ENCODE assay signal across 11 cellular contexts in the genomic region with DNA sequence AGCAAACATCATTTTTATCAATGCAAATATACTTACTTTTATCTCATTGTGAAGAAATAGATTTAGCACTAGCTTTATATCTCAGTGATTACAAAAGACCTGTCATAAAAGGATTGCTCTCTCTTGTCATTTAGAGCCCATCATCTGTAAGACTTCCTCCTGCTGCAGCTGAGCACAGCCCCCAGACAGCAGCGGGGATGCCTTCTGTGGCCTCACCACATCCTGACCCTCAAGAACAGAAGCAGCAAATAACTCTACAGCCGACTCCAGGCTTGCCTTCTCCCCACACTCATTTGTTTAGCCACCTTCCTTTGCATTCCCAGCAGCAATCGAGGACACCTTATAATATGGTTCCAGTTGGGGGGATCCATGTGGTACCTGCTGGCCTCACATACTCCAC.
DNase-seq lines count a peak whose midpoint lies in the region; ATAC-seq and TF ChIP-seq lines count a peak whose summit lies in the region.
"Had no signal": no experiment of that assay in that cellular context is flagged by ENCODE, and none has a peak within 500 bp of the region (broad histone marks: within the 10 kb centered on the region; RNA-seq: fewer than 3 reads in every experiment).

No MANE protein-coding gene starts in this region.

- peaks cover 48% of the 10 kb centered on the region for H3K36me3 Mint-ChIP-seq in activated T-helper 2 cell treated with anti-CD3 and anti-CD28 coated beads, Interferon-gamma antibody, Interleukin-2, Interleukin-4, amounts not matched to agents 10 μg/mL and 5 μg/mL and 100 μg/mL, durations not matched to agents 14 hours and 24 hours and 36 hours (ENCODE audit: low read depth)
- peaks cover 33% of the 10 kb centered on the region for H3K36me3 Mint-ChIP-seq in WTC11

- peak; percentile 15 for DNase-seq in stimulated activated CD4-positive, alpha-beta T cell treated with anti-CD3 and anti-CD28 coated beads, Interleukin-1b, Interleukin-23, amount 100 ng/mL, for 48 hours
- DNase-seq in stimulated activated CD4-positive, alpha-beta T cell treated with anti-CD3 and anti-CD28 coated beads, Interleukin-2, amount 100 ng/mL, for 48 hours: no peak
- DNase-seq in activated T-helper 2 cell treated with anti-CD3 and anti-CD28 coated beads, Interferon-gamma antibody, Interleukin-2, Interleukin-4, amounts not matched to agents 10 μg/mL and 5 μg/mL and 100 μg/mL, durations not matched to agents 14 hours and 24 hours and 36 hours (ENCODE audit: low spot score): peak; percentile 51
- peak; percentile 14 to 56 for DNase-seq in stimulated activated naive CD8-positive, alpha-beta T cell treated with anti-CD3 and anti-CD28 coated beads, Interleukin-15, amount 100 ng/mL, for 72 hours
- DNase-seq in WTC11 (ENCODE audit: low spot score) (no peak), heart right ventricle (no peak), head of caudate nucleus (no peak)
- DNase-seq: C1 segment of cervical spinal cord, kidney, right cardiac atrium had no signal

- H3K27ac Mint-ChIP-seq in activated T-helper 2 cell treated with anti-CD3 and anti-CD28 coated beads, Interferon-gamma antibody, Interleukin-2, Interleukin-4, amounts not matched to agents 10 μg/mL and 5 μg/mL and 100 μg/mL, durations not matched to agents 14 hours and 24 hours and 36 hours: peak overlapping the region; percentile 29
- peak overlapping the region; percentile 14 to 63 for H3K27ac Mint-ChIP-seq in stimulated activated naive CD8-positive, alpha-beta T cell treated with anti-CD3 and anti-CD28 coated beads, Interleukin-15, amount 100 ng/mL, for 72 hours
- no peak overlapping the region for H3K27ac Mint-ChIP-seq in WTC11

- H3K4me1 ChIP-seq in heart right ventricle: peaks cover 0 to 8% (median 0%) of the 10 kb centered on the region in 9 donors

- no peaks in the 10 kb centered on the region for H3K27me3 Mint-ChIP-seq in activated T-helper 2 cell treated with anti-CD3 and anti-CD28 coated beads, Interferon-gamma antibody, Interleukin-2, Interleukin-4, amounts not matched to agents 10 μg/mL and 5 μg/mL and 100 μg/mL, durations not matched to agents 14 hours and 24 hours and 36 hours (ENCODE audit: low read depth)
- no peaks in the 10 kb centered on the region for H3K27me3 Mint-ChIP-seq in stimulated activated naive CD8-positive, alpha-beta T cell treated with anti-CD3 and anti-CD28 coated beads, Interleukin-15, amount 100 ng/mL, for 72 hours
- H3K27me3 Mint-ChIP-seq in WTC11 (ENCODE audit: low read depth): no peaks in the 10 kb centered on the region

- intact Hi-C loops in activated T-helper 2 cell treated with anti-CD3 and anti-CD28 coated beads, Interferon-gamma antibody, Interleukin-2, Interleukin-4, amounts not matched to agents 10 μg/mL and 5 μg/mL and 100 μg/mL, durations not matched to agents 14 hours and 24 hours and 36 hours (cut with micrococcal nuclease): no loop called here
- intact Hi-C loops in heart right ventricle (cut with DNase I): no loop called here
- intact Hi-C loops in head of caudate nucleus (cut with DNase I): no loop called here

- no peak overlapping the region for H3K4me3 Mint-ChIP-seq in activated T-helper 2 cell treated with anti-CD3 and anti-CD28 coated beads, Interferon-gamma antibody, Interleukin-2, Interleukin-4, amounts not matched to agents 10 μg/mL and 5 μg/mL and 100 μg/mL, durations not matched to agents 14 hours and 24 hours and 36 hours (ENCODE audit: low read depth)
- H3K4me3 Mint-ChIP-seq in stimulated activated naive CD8-positive, alpha-beta T cell treated with anti-CD3 and anti-CD28 coated beads, Interleukin-15, amount 100 ng/mL, for 72 hours: no peak overlapping the region
- H3K4me3 Mint-ChIP-seq in WTC11: no peak overlapping the region

- TF ChIP-seq CTCF in WTC11 (IDR thresholded peaks at IDR 0.05): no peak
- TF ChIP-seq CTCF in heart right ventricle (IDR thresholded peaks at IDR 0.05): no peak

- no peak overlapping the region for H3K27ac ChIP-seq in heart right ventricle

- H3K4me3 ChIP-seq in heart right ventricle: no peak overlapping the region

- no peaks in the 10 kb centered on the region for H3K9me3 ChIP-seq in heart right ventricle

- 83 to 84% methylated on average over 3 of the region's 3 CpGs for WGBS in heart right ventricle, 2 donors

- no peaks in the 10 kb centered on the region for H3K27me3 ChIP-seq in heart right ventricle

- peaks cover 0 to 47% (median 14%) of the 10 kb centered on the region in 9 donors for H3K36me3 ChIP-seq in heart right ventricle

- CTCF ChIA-PET in WTC11 (lab: Charles Lee): no interaction called here

- H3K4me1 Mint-ChIP-seq in activated T-helper 2 cell treated with anti-CD3 and anti-CD28 coated beads, Interferon-gamma antibody, Interleukin-2, Interleukin-4, amounts not matched to agents 10 μg/mL and 5 μg/mL and 100 μg/mL, durations not matched to agents 14 hours and 24 hours and 36 hours (ENCODE audit: low read depth): peaks cover 32% of the 10 kb centered on the region
- peaks cover 35% of the 10 kb centered on the region for H3K4me1 Mint-ChIP-seq in stimulated activated naive CD8-positive, alpha-beta T cell treated with anti-CD3 and anti-CD28 coated beads, Interleukin-15, amount 100 ng/mL, for 72 hours
- H3K4me1 Mint-ChIP-seq in WTC11: no peaks in the 10 kb centered on the region

- ATAC-seq in HG03571 (IDR thresholded peaks at IDR 0.05; ENCODE audit: unreplicated experiment): peak; percentile 82
- peak; percentile 98 for ATAC-seq in stimulated activated naive CD8-positive, alpha-beta T cell treated with anti-CD3 and anti-CD28 coated beads, Interleukin-15, amount 100 ng/mL, for 72 hours
- no peak for ATAC-seq in WTC11
- ATAC-seq in heart right ventricle: no peak
- ATAC-seq: right cardiac atrium had no signal

- POLR2A ChIA-PET in WTC11 (lab: Charles Lee): no interaction called here

- H3K9me3 Mint-ChIP-seq in activated T-helper 2 cell treated with anti-CD3 and anti-CD28 coated beads, Interferon-gamma antibody, Interleukin-2, Interleukin-4, amounts not matched to agents 10 μg/mL and 5 μg/mL and 100 μg/mL, durations not matched to agents 14 hours and 24 hours and 36 hours: no peaks in the 10 kb centered on the region
- no peaks in the 10 kb centered on the region for H3K9me3 Mint-ChIP-seq in stimulated activated naive CD8-positive, alpha-beta T cell treated with anti-CD3 and anti-CD28 coated beads, Interleukin-15, amount 100 ng/mL, for 72 hours
- H3K9me3 Mint-ChIP-seq in WTC11: no peaks in the 10 kb centered on the region

TF ChIP-seq in WTC11, 78 proteins besides CTCF, POLR2A, EP300 and RAD21:
- TF ChIP-seq CREB1 (CRISPR knock-in tag; IDR thresholded peaks at IDR 0.05) (no peak), JUN (CRISPR knock-in tag; IDR thresholded peaks at IDR 0.05) (no peak), FOXJ3 (CRISPR knock-in tag; IDR thresholded peaks at IDR 0.05; ENCODE audit: borderline replicate concordance) (no peak), ZNF317 (CRISPR knock-in tag; IDR thresholded peaks at IDR 0.05; ENCODE audit: borderline replicate concordance, low read depth) (no peak), ATF1 (CRISPR knock-in tag; IDR thresholded peaks at IDR 0.05) (no peak), CBFB (CRISPR knock-in tag; IDR thresholded peaks at IDR 0.05; ENCODE audit: low read depth) (no peak), TEAD1 (CRISPR knock-in tag; IDR thresholded peaks at IDR 0.05) (no peak), ZNF396 (CRISPR knock-in tag; IDR thresholded peaks at IDR 0.05; ENCODE audit: borderline replicate concordance) (no peak), MXD4 (CRISPR knock-in tag; IDR thresholded peaks at IDR 0.05; ENCODE audit: borderline replicate concordance) (no peak)
- TF ChIP-seq, protein P1, sequence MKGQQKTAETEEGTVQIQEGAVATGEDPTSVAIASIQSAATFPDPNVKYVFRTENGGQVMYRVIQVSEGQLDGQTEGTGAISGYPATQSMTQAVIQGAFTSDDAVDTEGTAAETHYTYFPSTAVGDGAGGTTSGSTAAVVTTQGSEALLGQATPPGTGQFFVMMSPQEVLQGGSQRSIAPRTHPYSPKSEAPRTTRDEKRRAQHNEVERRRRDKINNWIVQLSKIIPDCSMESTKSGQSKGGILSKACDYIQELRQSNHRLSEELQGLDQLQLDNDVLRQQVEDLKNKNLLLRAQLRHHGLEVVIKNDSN (CRISPR knock-in tag; IDR thresholded peaks at IDR 0.05): no peak
- TF ChIP-seq, protein P2, sequence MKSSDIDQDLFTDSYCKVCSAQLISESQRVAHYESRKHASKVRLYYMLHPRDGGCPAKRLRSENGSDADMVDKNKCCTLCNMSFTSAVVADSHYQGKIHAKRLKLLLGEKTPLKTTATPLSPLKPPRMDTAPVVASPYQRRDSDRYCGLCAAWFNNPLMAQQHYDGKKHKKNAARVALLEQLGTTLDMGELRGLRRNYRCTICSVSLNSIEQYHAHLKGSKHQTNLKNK (CRISPR knock-in tag; IDR thresholded peaks at IDR 0.05): no peak
- TF ChIP-seq, protein P3, sequence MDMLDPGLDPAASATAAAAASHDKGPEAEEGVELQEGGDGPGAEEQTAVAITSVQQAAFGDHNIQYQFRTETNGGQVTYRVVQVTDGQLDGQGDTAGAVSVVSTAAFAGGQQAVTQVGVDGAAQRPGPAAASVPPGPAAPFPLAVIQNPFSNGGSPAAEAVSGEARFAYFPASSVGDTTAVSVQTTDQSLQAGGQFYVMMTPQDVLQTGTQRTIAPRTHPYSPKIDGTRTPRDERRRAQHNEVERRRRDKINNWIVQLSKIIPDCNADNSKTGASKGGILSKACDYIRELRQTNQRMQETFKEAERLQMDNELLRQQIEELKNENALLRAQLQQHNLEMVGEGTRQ (CRISPR knock-in tag; IDR thresholded peaks at IDR 0.05): no peak
- TF ChIP-seq, protein P4, sequence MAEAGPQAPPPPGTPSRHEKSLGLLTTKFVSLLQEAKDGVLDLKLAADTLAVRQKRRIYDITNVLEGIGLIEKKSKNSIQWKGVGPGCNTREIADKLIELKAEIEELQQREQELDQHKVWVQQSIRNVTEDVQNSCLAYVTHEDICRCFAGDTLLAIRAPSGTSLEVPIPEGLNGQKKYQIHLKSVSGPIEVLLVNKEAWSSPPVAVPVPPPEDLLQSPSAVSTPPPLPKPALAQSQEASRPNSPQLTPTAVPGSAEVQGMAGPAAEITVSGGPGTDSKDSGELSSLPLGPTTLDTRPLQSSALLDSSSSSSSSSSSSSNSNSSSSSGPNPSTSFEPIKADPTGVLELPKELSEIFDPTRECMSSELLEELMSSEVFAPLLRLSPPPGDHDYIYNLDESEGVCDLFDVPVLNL (CRISPR knock-in tag; IDR thresholded peaks at IDR 0.05; ENCODE audit: borderline replicate concordance, low read depth): no peak
- TF ChIP-seq, protein P5, sequence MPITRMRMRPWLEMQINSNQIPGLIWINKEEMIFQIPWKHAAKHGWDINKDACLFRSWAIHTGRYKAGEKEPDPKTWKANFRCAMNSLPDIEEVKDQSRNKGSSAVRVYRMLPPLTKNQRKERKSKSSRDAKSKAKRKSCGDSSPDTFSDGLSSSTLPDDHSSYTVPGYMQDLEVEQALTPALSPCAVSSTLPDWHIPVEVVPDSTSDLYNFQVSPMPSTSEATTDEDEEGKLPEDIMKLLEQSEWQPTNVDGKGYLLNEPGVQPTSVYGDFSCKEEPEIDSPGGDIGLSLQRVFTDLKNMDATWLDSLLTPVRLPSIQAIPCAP (CRISPR knock-in tag; IDR thresholded peaks at IDR 0.05): no peak

Comparison
In these comparisons a context has a peak if more than half of its experiments do, and no peak if none do; other contexts are left out.
1. DNase-seq: peak in stimulated activated CD4-positive, alpha-beta T cell treated with anti-CD3 and anti-CD28 coated beads, Interleukin-1b, Interleukin-23, amount 100 ng/mL, for 48 hours (single experiment), activated T-helper 2 cell treated with anti-CD3 and anti-CD28 coated beads, Interferon-gamma antibody, Interleukin-2, Interleukin-4, amounts not matched to agents 10 μg/mL and 5 μg/mL and 100 μg/mL, durations not matched to agents 14 hours and 24 hours and 36 hours (single experiment) and stimulated activated naive CD8-positive, alpha-beta T cell treated with anti-CD3 and anti-CD28 coated beads, Interleukin-15, amount 100 ng/mL, for 72 hours (2 of 2); none in stimulated activated CD4-positive, alpha-beta T cell treated with anti-CD3 and anti-CD28 coated beads, Interleukin-2, amount 100 ng/mL, for 48 hours (0 of 2), WTC11 (single experiment), heart right ventricle (0 of 2) and head of caudate nucleus (0 of 42).
2. ATAC-seq: peak in HG03571 (single experiment) and stimulated activated naive CD8-positive, alpha-beta T cell treated with anti-CD3 and anti-CD28 coated beads, Interleukin-15, amount 100 ng/mL, for 72 hours (single experiment); none in WTC11 (single experiment) and heart right ventricle (0 of 8).